1 cellular context compared by ENCODE assay signal in genomic region chr12:68745904-68746571, GRCh38.
TF ChIP-seq lines count a peak whose summit lies in the region.

SLC35E3 (plus strand) TSS chr12:68746176; CDS start chr12:68746378, 202 bp downstream.

TF ChIP-seq in HepG2, 621 proteins besides CTCF, POLR2A, EP300 and RAD21 (continued from another document and continues in another):
- TF ChIP-seq ZIK1 (CRISPR knock-in tag; IDR thresholded peaks at IDR 0.05; ENCODE audit: borderline replicate concordance, low read depth): no peak
- TF ChIP-seq TOPORS (CRISPR knock-in tag; IDR thresholded peaks at IDR 0.05): peak; percentile 29; the same call in 1 of the 2 replicates
- TF ChIP-seq NFIB (CRISPR knock-in tag; IDR thresholded peaks at IDR 0.05; ENCODE audit: borderline replicate concordance): no peak
- TF ChIP-seq NFYB (CRISPR knock-in tag; IDR thresholded peaks at IDR 0.05): peak; percentile 38
- peak; percentile 66; the same call in 1 of the 2 replicates for TF ChIP-seq ZNF609 (CRISPR knock-in tag; IDR thresholded peaks at IDR 0.05; ENCODE audit: borderline replicate concordance)
- TF ChIP-seq GABPA (IDR thresholded peaks at IDR 0.05; ENCODE audit: low read depth, low read length): peak; percentile 82
- peak; percentile 91 for TF ChIP-seq GABPA (CRISPR knock-in tag; IDR thresholded peaks at IDR 0.05; ENCODE audit: low read depth)
- peak; percentile 23 for TF ChIP-seq CREM (IDR thresholded peaks at IDR 0.05)
- TF ChIP-seq CREM (CRISPR knock-in tag; IDR thresholded peaks at IDR 0.05): no peak
- peak; percentile 93 for TF ChIP-seq ARNTL (CRISPR knock-in tag; IDR thresholded peaks at IDR 0.05)
- no peak for TF ChIP-seq NR2F6 (IDR thresholded peaks at IDR 0.05)
- TF ChIP-seq NR2F6 (CRISPR knock-in tag; IDR thresholded peaks at IDR 0.05): peak; percentile 30; the same call in 1 of the 2 replicates
- no peak for TF ChIP-seq PBX3 (CRISPR knock-in tag; IDR thresholded peaks at IDR 0.05; ENCODE audit: borderline replicate concordance)
- TF ChIP-seq SAP130 (CRISPR knock-in tag; IDR thresholded peaks at IDR 0.05; ENCODE audit: low read depth): peak; percentile 89
- no peak for TF ChIP-seq ZNF263 (CRISPR knock-in tag; IDR thresholded peaks at IDR 0.05)
- TF ChIP-seq ZNF644 (CRISPR knock-in tag; IDR thresholded peaks at IDR 0.05; ENCODE audit: low read depth): no peak
- peak; percentile 89 for TF ChIP-seq TFE3 (CRISPR knock-in tag; IDR thresholded peaks at IDR 0.05)
- TF ChIP-seq KMT2A (CRISPR knock-in tag; IDR thresholded peaks at IDR 0.05): peak; percentile 85
- no peak for TF ChIP-seq HOXA7 (CRISPR knock-in tag; IDR thresholded peaks at IDR 0.05)
- TF ChIP-seq ZNF260 (CRISPR knock-in tag; IDR thresholded peaks at IDR 0.05; ENCODE audit: borderline replicate concordance, low read depth): no peak
- TF ChIP-seq ZNF558 (CRISPR knock-in tag; IDR thresholded peaks at IDR 0.05; ENCODE audit: borderline replicate concordance): peak; percentile 85; the same call in 1 of the 2 replicates
- TF ChIP-seq ZFP36 (IDR thresholded peaks at IDR 0.05; ENCODE audit: borderline replicate concordance, low read depth, low read length, partially characterized antibody): no peak
- no peak for TF ChIP-seq MBNL3 (CRISPR knock-in tag; conservative IDR thresholded peaks at IDR 0.05)
- 0 out of 2 replicates have a peak, but pooled peaks have one; percentile 29 for TF ChIP-seq PHF21A (CRISPR knock-in tag; IDR thresholded peaks at IDR 0.05)
- peak; percentile 88 for TF ChIP-seq ZNF317 (CRISPR knock-in tag; IDR thresholded peaks at IDR 0.05)
- TF ChIP-seq ZNF20 (CRISPR knock-in tag; IDR thresholded peaks at IDR 0.05): 0 out of 2 replicates have a peak, but pooled peaks have one; percentile 44
- peak; percentile 44; the same call in 1 of the 2 replicates for TF ChIP-seq ZNF556 (CRISPR knock-in tag; IDR thresholded peaks at IDR 0.05; ENCODE audit: borderline replicate concordance)
- 0 out of 2 replicates have a peak, but pooled peaks have one; percentile 48 for TF ChIP-seq SNAPC4 (CRISPR knock-in tag; IDR thresholded peaks at IDR 0.05)
- TF ChIP-seq TFDP1 (CRISPR knock-in tag; IDR thresholded peaks at IDR 0.05; ENCODE audit: borderline replicate concordance): peak; percentile 57; the same call in 1 of the 2 replicates
- peak; percentile 78 for TF ChIP-seq AGO1 (IDR thresholded peaks at IDR 0.05; ENCODE audit: low read depth, low read length, poor library complexity, severe bottlenecking)
- no peak for TF ChIP-seq ZNF382 (CRISPR knock-in tag; IDR thresholded peaks at IDR 0.05; ENCODE audit: borderline replicate concordance)
- peak; percentile 92 for TF ChIP-seq MXD4 (CRISPR knock-in tag; IDR thresholded peaks at IDR 0.05)
- TF ChIP-seq DNMT1 (CRISPR knock-in tag; IDR thresholded peaks at IDR 0.05): peak; percentile 97
- peak; percentile 61; the same call in 1 of the 2 replicates for TF ChIP-seq ZNF619 (CRISPR knock-in tag; IDR thresholded peaks at IDR 0.05)
- peak; percentile 65; the same call in 1 of the 2 replicates for TF ChIP-seq ZNF704 (CRISPR knock-in tag; IDR thresholded peaks at IDR 0.05; ENCODE audit: borderline replicate concordance)
- no peak for TF ChIP-seq NFE2L1 (CRISPR knock-in tag; IDR thresholded peaks at IDR 0.05; ENCODE audit: borderline replicate concordance)
- peak; percentile 52 for TF ChIP-seq RBM39 (IDR thresholded peaks at IDR 0.05; ENCODE audit: low read depth, low read length, poor library complexity, severe bottlenecking)
- peak; percentile 40; the same call in 1 of the 2 replicates for TF ChIP-seq ZNF816 (CRISPR knock-in tag; IDR thresholded peaks at IDR 0.05; ENCODE audit: borderline replicate concordance)
- peak in 1 of 2 experiments; percentile 51; a peak in 1 of 4 replicates for TF ChIP-seq KLF16 (CRISPR knock-in tag; IDR thresholded peaks at IDR 0.05)
- TF ChIP-seq HDAC6 (IDR thresholded peaks at IDR 0.05; ENCODE audit: low read depth, low read length): no peak
- TF ChIP-seq CSRNP1 (CRISPR knock-in tag; IDR thresholded peaks at IDR 0.05): peak; percentile 64; the same call in 1 of the 2 replicates
- TF ChIP-seq CBFB (CRISPR knock-in tag; IDR thresholded peaks at IDR 0.05): 0 out of 2 replicates have a peak, but pooled peaks have one; percentile 43
- 0 out of 2 replicates have a peak, but pooled peaks have one; percentile 60 for TF ChIP-seq MAZ (IDR thresholded peaks at IDR 0.05; ENCODE audit: borderline replicate concordance, low read depth, low read length)
- peak; percentile 57; the same call in 1 of the 2 replicates for TF ChIP-seq MAZ (CRISPR knock-in tag; IDR thresholded peaks at IDR 0.05; ENCODE audit: low read depth)
- TF ChIP-seq ZMAT5 (CRISPR knock-in tag; IDR thresholded peaks at IDR 0.05; ENCODE audit: borderline replicate concordance, low read depth): no peak
- 0 out of 2 replicates have a peak, but pooled peaks have one; percentile 38 for TF ChIP-seq ZBTB3 (CRISPR knock-in tag; IDR thresholded peaks at IDR 0.05; ENCODE audit: borderline replicate concordance, low read depth)
- TF ChIP-seq PREB (CRISPR knock-in tag; IDR thresholded peaks at IDR 0.05): no peak
